8 cellular contexts compared by ENCODE assay signal in genomic region chr14:24052656-24053547, GRCh38. TPM values are rescaled to one million over a fixed set of nuclear protein-coding genes. Genes with fewer than 3 reads are reported as not detected.
A peak's percentile ranks its signal among the peaks of the same experiment; 100 is the strongest.
DNase-seq lines count a peak whose midpoint lies in the region; ATAC-seq and TF ChIP-seq lines count a peak whose summit lies in the region.

No MANE protein-coding gene starts in this region.

- ATAC-seq in GM19035 (IDR thresholded peaks at IDR 0.05; ENCODE audit: unreplicated experiment): no peak

- DNase-seq in GM13976 (ENCODE audit: low spot score) (peak; percentile 14), fibroblast of the aortic adventitia (ENCODE audit: low read depth) (no peak), UCSD-AML1 (lab: John Stamatoyannopoulos, UW; ENCODE audit: unreplicated experiment) (no peak), NCI-H345 treated with DMSO at 0.1 percent for 48 hours (lab: John Stamatoyannopoulos, UW; ENCODE audit: unreplicated experiment) (no peak), midbrain (lab: John Stamatoyannopoulos, UW) (no peak)
- peak; percentile 46 to 59 for DNase-seq in activated CD4-positive, alpha-beta T cell treated with anti-CD3 and anti-CD28 coated beads, Interleukin-2, amount 50 U/mL, for 4 hours
- peak in 3 of 4 experiments; percentile 42 to 58 (median 50) for DNase-seq in stimulated activated CD4-positive, alpha-beta T cell treated with anti-CD3 and anti-CD28 coated beads, Interleukin-1b, Interleukin-23, amount 100 ng/mL, for 24 hours (ENCODE audit: low read depth in 4 of 4, low spot score in 1 of 4)

- peak overlapping the region; percentile 63 for H3K4me3 ChIP-seq in fibroblast of the aortic adventitia (ENCODE audit: low read depth, low read length)

- in situ Hi-C loops in GM13976 (cut with MboI; ENCODE audit: low sequenced_read_pairs, unreplicated experiment): no loop called here

- TF ChIP-seq CTCF in GM13976 (IDR thresholded peaks at IDR 0.05; ENCODE audit: borderline replicate concordance, control extremely low read depth, extremely low read depth, insufficient read depth, missing control alignments) (no peak), fibroblast of the aortic adventitia (IDR thresholded peaks at IDR 0.05; ENCODE audit: insufficient read depth, low read length) (no peak)

RNA-seq across cellular contexts. Expression of gene CARMIL3, which starts 1.1 kb away (rescaled TPM):
- not detected in 2 replicates for total RNA-seq in fibroblast of the aortic adventitia (ENCODE audit: low replicate concordance)

RNA-seq across cellular contexts. Expression of gene CPNE6, which starts 18.5 kb away (rescaled TPM):
- not detected in 2 replicates for total RNA-seq in fibroblast of the aortic adventitia (ENCODE audit: low replicate concordance)

RNA-seq across cellular contexts. Expression of gene PCK2, which starts 41.2 kb away (rescaled TPM):
- total RNA-seq in fibroblast of the aortic adventitia (ENCODE audit: low replicate concordance): 20.1 and 36.5 TPM in 2 replicates

Comparison
In these comparisons a context has a peak if more than half of its experiments do, and no peak if none do; other contexts are left out.
1. DNase-seq: peak in GM13976 (single experiment), activated CD4-positive, alpha-beta T cell treated with anti-CD3 and anti-CD28 coated beads, Interleukin-2, amount 50 U/mL, for 4 hours (2 of 2) and stimulated activated CD4-positive, alpha-beta T cell treated with anti-CD3 and anti-CD28 coated beads, Interleukin-1b, Interleukin-23, amount 100 ng/mL, for 24 hours (3 of 4); none in fibroblast of the aortic adventitia (single experiment), UCSD-AML1 (single experiment), NCI-H345 treated with DMSO at 0.1 percent for 48 hours (single experiment) and midbrain (single experiment).